9 cellular contexts compared by ENCODE assay signal in the genomic region with DNA sequence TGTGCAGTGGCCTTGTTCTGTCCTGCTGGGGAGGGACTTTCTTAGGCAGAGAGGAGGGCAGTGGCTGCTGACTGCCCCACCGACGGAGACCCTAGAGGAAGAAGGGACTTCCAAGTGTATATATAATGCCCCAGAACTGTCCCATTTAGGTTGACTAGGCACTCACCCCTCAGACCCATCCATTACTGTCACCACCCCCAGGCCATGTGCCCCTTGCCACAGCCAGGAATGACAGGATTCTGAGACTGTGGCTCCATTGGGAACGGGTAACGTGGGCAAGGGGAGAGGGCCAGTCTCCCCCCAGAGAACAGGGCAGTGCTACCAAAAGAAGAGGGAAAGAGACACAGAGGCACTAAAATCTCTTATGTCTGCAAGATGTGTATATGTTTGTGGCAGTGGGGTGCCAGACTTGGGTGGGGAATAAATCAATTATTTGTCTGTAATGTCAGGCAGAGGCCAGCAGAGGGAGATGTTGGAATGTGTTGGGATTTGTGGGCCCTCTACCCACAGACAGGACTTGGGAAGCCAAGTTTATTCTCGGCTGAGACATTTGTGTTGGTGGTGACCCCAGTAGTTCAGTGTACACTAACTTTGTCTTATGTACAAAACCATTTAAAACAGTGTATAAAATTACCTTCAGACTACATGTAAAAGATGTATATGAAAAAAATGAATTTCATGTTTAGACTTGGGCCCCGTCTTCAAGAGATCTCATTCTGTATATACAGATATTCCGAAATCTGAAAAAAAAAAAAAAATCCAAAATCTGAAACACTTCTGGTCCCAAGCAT. TPM values are rescaled to one million over a fixed set of nuclear protein-coding genes. Genes with fewer than 3 reads are reported as not detected.
DNase-seq lines count a peak whose midpoint lies in the region; ATAC-seq and TF ChIP-seq lines count a peak whose summit lies in the region.
"Had no signal": no experiment of that assay in that cellular context is flagged by ENCODE, and none has a peak within 500 bp of the region (broad histone marks: within the 10 kb centered on the region; RNA-seq: fewer than 3 reads in every experiment).

No MANE protein-coding gene starts in this region.

- POLR2A ChIA-PET in activated B cell treated with CpG ODN at 0.5 μM for 24 hours (lab: Charles Lee): no interaction called here

- H3K4me3 Mint-ChIP-seq in activated B cell treated with CpG ODN at 0.5 μM for 24 hours (no peak overlapping the region), T-helper 17 cell (no peak overlapping the region)
- H3K4me3 Mint-ChIP-seq: CD8-positive, alpha-beta memory T cell had no signal

- peak; percentile 68 for TF ChIP-seq CTCF in activated B cell treated with CpG ODN at 0.5 μM for 24 hours (IDR thresholded peaks at IDR 0.05)
- peak; percentile 75 for TF ChIP-seq CTCF in fibroblast of villous mesenchyme (IDR thresholded peaks at IDR 0.05; ENCODE audit: insufficient read depth, low read depth, low read length)
- peak; percentile 47 for TF ChIP-seq CTCF in neutrophil (IDR thresholded peaks at IDR 0.05)

- H3K27ac ChIP-seq in neutrophil: no peak overlapping the region

- DNase-seq in NCI-H2107 treated with DMSO at 0.1 percent for 48 hours (lab: John Stamatoyannopoulos, UW; ENCODE audit: unreplicated experiment): peak; percentile 26
- DNase-seq in NCI-H2107 (lab: John Stamatoyannopoulos, UW): no peak
- DNase-seq in NCI-H1417 (lab: John Stamatoyannopoulos, UW): peak; percentile 13 to 77 (median 46)
- DNase-seq in activated B cell treated with CpG ODN at 0.5 μM for 24 hours: no peak
- peak; percentile 73 for DNase-seq in fibroblast of villous mesenchyme (ENCODE audit: low read depth)
- DNase-seq in T-helper 17 cell: no peak

- no peaks in the 10 kb centered on the region for H3K4me1 Mint-ChIP-seq in activated B cell treated with CpG ODN at 0.5 μM for 24 hours
- H3K4me1 Mint-ChIP-seq in T-helper 17 cell: no peaks in the 10 kb centered on the region
- H3K4me1 Mint-ChIP-seq: CD8-positive, alpha-beta memory T cell had no signal

- no peak overlapping the region for H3K27ac Mint-ChIP-seq in activated B cell treated with CpG ODN at 0.5 μM for 24 hours
- H3K27ac Mint-ChIP-seq in T-helper 17 cell: no peak overlapping the region

- no peaks in the 10 kb centered on the region for H3K9me3 Mint-ChIP-seq in activated B cell treated with CpG ODN at 0.5 μM for 24 hours
- H3K9me3 Mint-ChIP-seq: CD8-positive, alpha-beta memory T cell had no signal

- H3K27me3 Mint-ChIP-seq in activated B cell treated with CpG ODN at 0.5 μM for 24 hours (peaks cover 13% of the 10 kb centered on the region), T-helper 17 cell (peaks cover 30% of the 10 kb centered on the region)

- peak; percentile 56 for ATAC-seq in GM21529 (IDR thresholded peaks at IDR 0.05; ENCODE audit: unreplicated experiment)
- ATAC-seq in activated B cell treated with CpG ODN at 0.5 μM for 24 hours (ENCODE audit: low read depth): peak; percentile 47
- no peak for ATAC-seq in T-helper 17 cell

- peaks cover 0 to 6% of the 10 kb centered on the region in 2 experiments for H3K4me1 ChIP-seq in neutrophil (ENCODE audit: control insufficient read depth in 1 of 2, insufficient read depth in 1 of 2, low read depth in 1 of 2, low read length in 1 of 2)

- peaks cover 12% of the 10 kb centered on the region for H3K27me3 ChIP-seq in neutrophil

- H3K4me3 ChIP-seq in fibroblast of villous mesenchyme (ENCODE audit: low read depth, low read length) (no peak overlapping the region), neutrophil (ENCODE audit: low read depth in 1 of 2, low read length in 1 of 2) (no peak overlapping the region)

- no peaks in the 10 kb centered on the region for H3K36me3 Mint-ChIP-seq in activated B cell treated with CpG ODN at 0.5 μM for 24 hours (ENCODE audit: low read depth)
- no peaks in the 10 kb centered on the region for H3K36me3 Mint-ChIP-seq in T-helper 17 cell (ENCODE audit: low read depth)

- no peaks in the 10 kb centered on the region for H3K9me3 ChIP-seq in neutrophil
- no peaks in the 10 kb centered on the region for H3K9me3 ChIP-seq in T-helper 17 cell (ENCODE audit: control insufficient read depth, low read length, poor library complexity, severe bottlenecking)

- H3K36me3 ChIP-seq in neutrophil: no peaks in the 10 kb centered on the region

- CTCF ChIA-PET in activated B cell treated with CpG ODN at 0.5 μM for 24 hours (lab: Charles Lee): interaction anchor here (9.4 kb wide), 1 partner anchor 69 kb away, joined by 102 read pairs; no protein-coding TSS in a partner anchor

- intact Hi-C loops in activated B cell treated with CpG ODN at 0.5 μM for 24 hours (cut with micrococcal nuclease): loop anchor here (1.0 kb wide), 3 partner anchors 24 to 253 kb away; a partner anchor contains a TSS

RNA-seq across cellular contexts. Expression of a gene that starts 24.0 kb away (rescaled TPM):
- total RNA-seq in activated B cell treated with CpG ODN at 0.5 μM for 24 hours (0.37 and 0.51 TPM in 2 replicates), fibroblast of villous mesenchyme (0.64 and 1.3 TPM in 2 replicates), T-helper 17 cell (not detected)
- total RNA-seq: CD8-positive, alpha-beta memory T cell had no signal

RNA-seq across cellular contexts. Expression of a gene that starts 40.8 kb away (rescaled TPM):
- total RNA-seq in activated B cell treated with CpG ODN at 0.5 μM for 24 hours: 112 TPM in 2 replicates
- total RNA-seq in fibroblast of villous mesenchyme: 87.0 and 117 TPM in 2 replicates
- total RNA-seq in T-helper 17 cell: 10 to 100 TPM; 39.3 to 43.0 TPM

RNA-seq across cellular contexts. Expression of a gene that starts 41.0 kb away (rescaled TPM):
- total RNA-seq in activated B cell treated with CpG ODN at 0.5 μM for 24 hours (10.0 and 11.0 TPM in 2 replicates), fibroblast of villous mesenchyme (8.6 and 9.3 TPM in 2 replicates), T-helper 17 cell (1 to 10 TPM; 7.2 to 9.0 TPM)

Comparison
In these comparisons a context has a peak if more than half of its experiments do, and no peak if none do; other contexts are left out.
1. DNase-seq: peak in NCI-H2107 treated with DMSO at 0.1 percent for 48 hours (single experiment), NCI-H1417 (3 of 3) and fibroblast of villous mesenchyme (single experiment); none in NCI-H2107 (single experiment), activated B cell treated with CpG ODN at 0.5 μM for 24 hours (single experiment) and T-helper 17 cell (0 of 3).
2. Peak in every context shown above with its lines, with median percentiles within 50 percentile points of each other: CTCF ChIP-seq.